Comparison of ENCODE assay signal across 8 cellular contexts in genomic region chr7:106421181-106421762, GRCh38.
A peak's percentile ranks its signal among the peaks of the same experiment; 100 is the strongest.
DNase-seq lines count a peak whose midpoint lies in the region; ATAC-seq and TF ChIP-seq lines count a peak whose summit lies in the region.

No MANE protein-coding gene starts in this region.

- H3K27ac ChIP-seq in caudate nucleus (ENCODE audit: low read depth, low read length) = no peak overlapping the region
- peak overlapping the region; percentile 59 to 92 for H3K27ac ChIP-seq in lung (ENCODE audit: low read depth in 1 of 2, low read length in 1 of 2)
- H3K27ac ChIP-seq in upper lobe of right lung = peak overlapping the region; percentile 72

- H3K4me3 ChIP-seq in lung (no peak overlapping the region), upper lobe of right lung (no peak overlapping the region)

- TF ChIP-seq CTCF in lung (IDR thresholded peaks at IDR 0.05; ENCODE audit: control extremely low read depth, extremely low read depth) (no peak), upper lobe of right lung (IDR thresholded peaks at IDR 0.05) (no peak)

- ATAC-seq in lung (ENCODE audit: insufficient read depth, low FRiP score) = peak; percentile 40
- peak; percentile 68 for ATAC-seq in upper lobe of right lung

- peak; percentile 78 for DNase-seq in Daoy (ENCODE audit: low read depth)
- DNase-seq in NCI-H345 (lab: John Stamatoyannopoulos, UW) = peak; percentile 92
- peak in 40 of 61 donors; percentile 3 to 64 (median 24) for DNase-seq in caudate nucleus (lab: John Stamatoyannopoulos, UW)
- DNase-seq in lung (ENCODE audit: low spot score) = peak; percentile 81
- DNase-seq in upper lobe of right lung = peak; percentile 81
- DNase-seq in NK-92 treated with Interleukin-12 subunit alpha and Interleukin-12 subunit beta, amount 100 ng/mL, for 24 hours (lab: John Stamatoyannopoulos, UW) = no peak
- DNase-seq in effector CD4-positive, alpha-beta T cell = no peak
- DNase-seq in DMS 273 treated with DMSO at 0.1 percent for 48 hours (lab: John Stamatoyannopoulos, UW) = no peak

- WGBS in lung, 2 donors = 36 to 53% methylated on average over 6 of the region's 6 CpGs

- intact Hi-C loops in upper lobe of right lung (cut with DNase I) = no loop called here

- no peaks in the 10 kb centered on the region for H3K27me3 ChIP-seq in lung (ENCODE audit: control insufficient read depth, insufficient read depth)
- H3K27me3 ChIP-seq in upper lobe of right lung = no peaks in the 10 kb centered on the region

- H3K9me3 ChIP-seq in lung (ENCODE audit: control insufficient read depth in 2 of 2, insufficient read depth in 1 of 2, low read length in 1 of 2) (no peaks in the 10 kb centered on the region), upper lobe of right lung (no peaks in the 10 kb centered on the region)

- H3K36me3 ChIP-seq in lung (ENCODE audit: control insufficient read depth in 2 of 2, insufficient read depth in 2 of 2, low read length in 2 of 2) (no peaks in the 10 kb centered on the region), upper lobe of right lung (no peaks in the 10 kb centered on the region)

- peaks cover 8 to 29% of the 10 kb centered on the region in 2 donors for H3K4me1 ChIP-seq in lung (ENCODE audit: control insufficient read depth in 2 of 2, insufficient read depth in 2 of 2, low read length in 2 of 2)
- peaks cover 79% of the 10 kb centered on the region for H3K4me1 ChIP-seq in upper lobe of right lung

Comparison
In these comparisons a context has a peak if more than half of its experiments do, and no peak if none do; other contexts are left out.
1. DNase-seq: peak in Daoy (single experiment), NCI-H345 (single experiment), caudate nucleus (40 of 61), lung (single experiment) and upper lobe of right lung (single experiment); none in NK-92 treated with Interleukin-12 subunit alpha and Interleukin-12 subunit beta, amount 100 ng/mL, for 24 hours (single experiment), effector CD4-positive, alpha-beta T cell (single experiment) and DMS 273 treated with DMSO at 0.1 percent for 48 hours (single experiment).